ENCODE assay signal across 1 cellular context in genomic region chr11:96130061-96130460, GRCh38.
TF ChIP-seq lines count a peak whose summit lies in the region.

No MANE protein-coding gene starts in this region.

TF ChIP-seq in HepG2, 621 proteins besides CTCF, POLR2A, EP300 and RAD21 (continued from another document):
- TF ChIP-seq BCLAF1 (IDR thresholded peaks at IDR 0.05) (no peak), ZNF512B (CRISPR knock-in tag; IDR thresholded peaks at IDR 0.05; ENCODE audit: borderline replicate concordance) (no peak), NAIF1 (CRISPR knock-in tag; IDR thresholded peaks at IDR 0.05; ENCODE audit: borderline replicate concordance) (no peak), ZNF33B (CRISPR knock-in tag; IDR thresholded peaks at IDR 0.05) (no peak), ZFP90 (CRISPR knock-in tag; IDR thresholded peaks at IDR 0.05; ENCODE audit: borderline replicate concordance) (no peak)
